17 cellular contexts compared by ENCODE assay signal in the genomic region with DNA sequence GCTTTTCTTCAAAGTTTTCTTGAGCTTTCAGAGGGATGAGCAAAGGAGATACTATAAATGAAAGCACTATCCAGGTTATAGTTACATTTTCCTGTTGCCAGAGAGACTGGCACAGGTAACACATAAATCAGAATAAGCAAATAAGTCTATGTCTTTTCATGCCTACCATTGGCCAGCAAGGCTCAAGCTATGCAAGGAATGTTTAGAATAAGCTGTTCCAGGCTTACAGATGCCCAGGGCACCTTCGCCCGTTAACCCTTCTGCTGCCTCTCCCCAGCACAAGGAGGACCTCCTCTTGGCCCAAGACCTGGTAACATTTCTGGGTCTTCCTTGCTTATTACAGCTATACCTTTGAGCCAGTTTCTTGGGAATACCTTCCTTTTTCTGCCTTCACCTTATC.
DNase-seq lines count a peak whose midpoint lies in the region; ATAC-seq and TF ChIP-seq lines count a peak whose summit lies in the region.
"Had no signal": no experiment of that assay in that cellular context is flagged by ENCODE, and none has a peak within 500 bp of the region (broad histone marks: within the 10 kb centered on the region; RNA-seq: fewer than 3 reads in every experiment).

No MANE protein-coding gene starts in this region.

- H3K4me3 ChIP-seq in breast epithelium (no peak overlapping the region), left lung (no peak overlapping the region)
- H3K4me3 ChIP-seq: BLaER1 had no signal

- TF ChIP-seq POLR2A in breast epithelium (IDR thresholded peaks at IDR 0.05): no peak

- DNase-seq in T47D (ENCODE audit: low read depth in 1 of 2, low spot score in 1 of 2): peak; percentile 31 to 91
- DNase-seq in breast epithelium (ENCODE audit: low spot score in 2 of 2): no peak
- DNase-seq in NCI-H526 treated with DMSO at 0.1 percent for 48 hours (lab: John Stamatoyannopoulos, UW): peak; percentile 27
- DNase-seq in iPS-NIHi11 (ENCODE audit: low spot score): peak; percentile 28
- DNase-seq in left lung: no peak
- no peak for DNase-seq in osteocyte (ENCODE audit: extremely low spot score, unreplicated experiment)
- no peak for DNase-seq in omental fat pad (ENCODE audit: low spot score)
- DNase-seq: 8988T; CD4-positive, alpha-beta memory T cell; DMS153; DMS79; GDM1; GOT3; H9 had no signal

- no peak overlapping the region for H3K4me3 Mint-ChIP-seq in osteocyte (ENCODE audit: unreplicated experiment)
- H3K4me3 Mint-ChIP-seq: CD14-positive monocyte; CD4-positive, alpha-beta memory T cell; H9 had no signal

- intact Hi-C loops in breast epithelium (cut with DNase I; ENCODE audit: low total_unique reads): no loop called here
- intact Hi-C loops in left lung (cut with DNase I): no loop called here

- H3K4me1 Mint-ChIP-seq in osteocyte (ENCODE audit: unreplicated experiment): no peaks in the 10 kb centered on the region
- H3K4me1 Mint-ChIP-seq: CD14-positive monocyte; CD4-positive, alpha-beta memory T cell had no signal

- H3K27me3 ChIP-seq in breast epithelium (no peaks in the 10 kb centered on the region), left lung (no peaks in the 10 kb centered on the region)
- H3K27me3 ChIP-seq: BLaER1 had no signal

- no peaks in the 10 kb centered on the region for H3K27me3 Mint-ChIP-seq in osteocyte (ENCODE audit: unreplicated experiment)
- H3K27me3 Mint-ChIP-seq: CD4-positive, alpha-beta memory T cell had no signal

- ATAC-seq in left lung (no peak), GM19351 (IDR thresholded peaks at IDR 0.05; ENCODE audit: unreplicated experiment) (no peak), omental fat pad (ENCODE audit: low FRiP score) (no peak)

- peaks cover 16% of the 10 kb centered on the region for H3K9me3 Mint-ChIP-seq in osteocyte (ENCODE audit: unreplicated experiment)

- TF ChIP-seq CTCF in breast epithelium (IDR thresholded peaks at IDR 0.05): no peak
- TF ChIP-seq CTCF in left lung (IDR thresholded peaks at IDR 0.05): no peak
- no peak for TF ChIP-seq CTCF in osteocyte (IDR thresholded peaks at IDR 0.05)
- no peak for TF ChIP-seq CTCF in omental fat pad (IDR thresholded peaks at IDR 0.05)

- H3K36me3 ChIP-seq in breast epithelium (no peaks in the 10 kb centered on the region), left lung (no peaks in the 10 kb centered on the region)
- H3K36me3 ChIP-seq: BLaER1 had no signal

- H3K9me3 ChIP-seq in breast epithelium (peaks cover 5 to 8% of the 10 kb centered on the region in 2 donors), left lung (peaks cover 0 to 1% of the 10 kb centered on the region in 2 donors)
- H3K9me3 ChIP-seq: BLaER1 had no signal

- in situ Hi-C loops in T47D (cut with HindIII; ENCODE audit: low pct_unique_long_range_greater_than_20kb, low sequenced_read_pairs): no loop called here

- H3K4me1 ChIP-seq in breast epithelium: no peaks in the 10 kb centered on the region
- no peaks in the 10 kb centered on the region for H3K4me1 ChIP-seq in left lung
- H3K4me1 ChIP-seq: BLaER1 had no signal

- H3K27ac Mint-ChIP-seq in osteocyte (ENCODE audit: unreplicated experiment): no peak overlapping the region
- H3K27ac Mint-ChIP-seq: CD14-positive monocyte; CD4-positive, alpha-beta memory T cell; H9 had no signal

- no peaks in the 10 kb centered on the region for H3K36me3 Mint-ChIP-seq in osteocyte (ENCODE audit: unreplicated experiment)
- H3K36me3 Mint-ChIP-seq: CD14-positive monocyte; CD4-positive, alpha-beta memory T cell had no signal

- H3K27ac ChIP-seq in breast epithelium: no peak overlapping the region
- no peak overlapping the region for H3K27ac ChIP-seq in left lung
- H3K27ac ChIP-seq: BLaER1 had no signal

Comparison
In these comparisons a context has a peak if more than half of its experiments do, and no peak if none do; other contexts are left out.
1. DNase-seq: peak in T47D (2 of 2), NCI-H526 treated with DMSO at 0.1 percent for 48 hours (single experiment) and iPS-NIHi11 (single experiment); none in breast epithelium (0 of 2), left lung (0 of 2), osteocyte (single experiment) and omental fat pad (single experiment).